8 cellular contexts compared by ENCODE assay signal in the genomic region with DNA sequence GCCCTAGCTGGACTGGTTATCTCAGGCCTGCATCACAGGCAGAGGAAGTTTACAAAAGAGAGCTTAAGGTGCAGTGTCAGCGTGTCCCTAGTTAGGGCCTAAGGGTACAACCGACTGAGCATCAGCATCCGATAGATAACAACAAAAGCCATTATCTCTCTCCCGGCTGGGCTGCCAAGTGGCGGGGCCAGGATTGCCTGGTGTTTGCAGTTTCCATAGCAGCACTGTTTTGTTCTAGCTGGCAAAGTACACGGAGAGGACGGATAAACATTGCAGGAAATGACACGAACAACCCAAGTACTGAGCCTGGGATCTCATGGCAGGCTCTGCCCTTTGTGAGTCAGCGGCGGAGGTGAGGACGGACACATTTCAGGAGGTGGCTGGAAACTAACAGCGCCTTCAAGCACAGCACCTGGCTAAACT.
A peak's percentile ranks its signal among the peaks of the same experiment; 100 is the strongest.
DNase-seq lines count a peak whose midpoint lies in the region; ATAC-seq, FAIRE-seq and TF ChIP-seq lines count a peak whose summit lies in the region.

No MANE protein-coding gene starts in this region.

- 0 out of 2 replicates have a peak, but pooled peaks cover 5% of the 10 kb centered on the region for H3K9me2 ChIP-seq in GM23338 (ENCODE audit: insufficient read depth)

- H3K4ac ChIP-seq in H1 (replicated peaks; ENCODE audit: insufficient read length, low read depth, low read length), result no peak overlapping the region

- no peak overlapping the region for H3K56ac ChIP-seq in H1 (replicated peaks; ENCODE audit: insufficient read length, low read depth, low read length)

- H3K4me3 Mint-ChIP-seq in GM23338, result no peak overlapping the region

- TF ChIP-seq CTCF in GM23338 (conservative IDR thresholded peaks at IDR 0.05; ENCODE audit: low read depth in 2 of 2) (no peak), H1 (IDR thresholded peaks at IDR 0.05; ENCODE audit: control extremely low read depth in 1 of 3, insufficient read depth in 1 of 3, low read depth in 1 of 3, low read length in 3 of 3) (no peak), upper lobe of left lung (IDR thresholded peaks at IDR 0.05) (no peak)

- H2BK120ac ChIP-seq in H1 (replicated peaks; ENCODE audit: low read depth, low read length), result no peak overlapping the region

- no peak overlapping the region for H4K5ac ChIP-seq in H1 (ENCODE audit: insufficient read length, low read depth, low read length)

- peaks cover 7% of the 10 kb centered on the region for H3K27me3 Mint-ChIP-seq in GM23338 (ENCODE audit: insufficient read depth, low read depth, poor library complexity)

- H3K79me2 ChIP-seq in GM23338 (replicated peaks; ENCODE audit: insufficient read depth), result no peaks in the 10 kb centered on the region
- no peaks in the 10 kb centered on the region for H3K79me2 ChIP-seq in H1 (ENCODE audit: control insufficient read depth in 1 of 2, insufficient read depth in 2 of 2, low read length in 2 of 2)

- H2AFZ ChIP-seq in GM23338 (peak overlapping the region; percentile 76), H1 (ENCODE audit: low read length) (0 out of 2 replicates have a peak overlapping the region, but pooled peaks have one; percentile 66)

- H3K27ac ChIP-seq in GM23338 (ENCODE audit: low read depth), result no peak overlapping the region
- H3K27ac ChIP-seq in H1 (ENCODE audit: low read depth, low read length), result no peak overlapping the region
- peak overlapping the region; percentile 76 to 89 (median 76) for H3K27ac ChIP-seq in upper lobe of left lung

- TF ChIP-seq POLR2A in H1 (IDR thresholded peaks at IDR 0.05; ENCODE audit: control extremely low read depth in 1 of 2, low read depth in 2 of 2, low read length in 2 of 2) (no peak), upper lobe of left lung (IDR thresholded peaks at IDR 0.05) (peak in 2 of 4 donors; percentile 21 to 32)

- no peak overlapping the region for H4K8ac ChIP-seq in H1 (ENCODE audit: extremely low read depth, insufficient read depth, low read length)

- H3K18ac ChIP-seq in H1 (ENCODE audit: extremely low read depth, low read length), result no peak overlapping the region

- H3K27me3 ChIP-seq in GM23338 (ENCODE audit: insufficient read depth) (no peaks in the 10 kb centered on the region), H1 (replicated peaks in 1 of 4; ENCODE audit: control insufficient read depth in 3 of 4, extremely low read depth in 1 of 4, insufficient read depth in 3 of 4, low read length in 3 of 4) (no peaks in the 10 kb centered on the region), upper lobe of left lung (no peaks in the 10 kb centered on the region)

- POLR2A ChIA-PET in H1 (lab: Charles Lee; ENCODE audit: partially characterized antibody), result interaction anchor here (0.9 kb wide), 1 partner anchor 22 kb away, joined by 3 read pairs; no protein-coding TSS in a partner anchor

- DNase-seq in GM23338 (ENCODE audit: low spot score) (peak; percentile 69), NCI-H774 (lab: John Stamatoyannopoulos, UW) (peak; percentile 84), H1 (ENCODE audit: low read depth in 1 of 2, low spot score in 2 of 2) (peak in 1 of 2 experiments; percentile 5), medulla oblongata (ENCODE audit: extremely low spot score) (peak; percentile 83), upper lobe of left lung (peak; percentile 50 to 78), GOT3 (lab: John Stamatoyannopoulos, UW) (no peak), AML-193 (lab: John Stamatoyannopoulos, UW) (no peak)

- H2BK12ac ChIP-seq in H1 (ENCODE audit: low read depth, low read length), result peak overlapping the region; percentile 78; the same call in 1 of the 2 replicates

- no peak overlapping the region for H3K4me3 ChIP-seq in GM23338
- no peak overlapping the region for H3K4me3 ChIP-seq in H1 (ENCODE audit: extremely low read depth in 1 of 4, insufficient read depth in 2 of 4, low read depth in 3 of 4, low read length in 4 of 4)
- no peak overlapping the region for H3K4me3 ChIP-seq in upper lobe of left lung

- peaks cover 16% of the 10 kb centered on the region for H3K4me1 ChIP-seq in GM23338 (ENCODE audit: insufficient read depth)
- peaks cover 0 to 6% (median 2%) of the 10 kb centered on the region in 4 experiments; a peak in 2 of 7 replicates for H3K4me1 ChIP-seq in H1 (replicated peaks in 1 of 4; ENCODE audit: control insufficient read depth in 3 of 4, insufficient read depth in 4 of 4, low read length in 3 of 4)
- peaks cover 28 to 31% (median 29%) of the 10 kb centered on the region in 4 donors for H3K4me1 ChIP-seq in upper lobe of left lung

- H3K36me3 ChIP-seq in GM23338 (ENCODE audit: insufficient read depth) (no peaks in the 10 kb centered on the region), H1 (ENCODE audit: control insufficient read depth in 2 of 4, insufficient read depth in 4 of 4, low read length in 3 of 4) (no peaks in the 10 kb centered on the region), upper lobe of left lung (no peaks in the 10 kb centered on the region)

- no peak for FAIRE-seq in H1 (lab: Jason Lieb, UNC)

- TF ChIP-seq EP300 in H1 (IDR thresholded peaks at IDR 0.05; ENCODE audit: borderline replicate concordance in 1 of 2, low read depth in 2 of 2, low read length in 2 of 2), result no peak
- TF ChIP-seq EP300 in upper lobe of left lung (IDR thresholded peaks at IDR 0.05), result peak; percentile 55 to 98 (median 86)

- H3K4me2 ChIP-seq in GM23338 (peak overlapping the region; percentile 11; the same call in 1 of the 2 replicates), H1 (ENCODE audit: insufficient read depth in 1 of 2, low read depth in 2 of 2, low read length in 2 of 2) (no peak overlapping the region)

- H4K91ac ChIP-seq in H1 (replicated peaks; ENCODE audit: insufficient read length, low read length), result no peak overlapping the region

- CTCF ChIA-PET in H1 (lab: Charles Lee; ENCODE audit: partially characterized antibody), result interaction anchor here (0.6 to 5.5 kb wide), 5 partner anchors 8 to 40 kb away, joined by 3 to 18 read pairs (median 3); no protein-coding TSS in a partner anchor

- H3K9me3 ChIP-seq in H1 (ENCODE audit: insufficient read depth in 2 of 2, low read depth in 1 of 2, low read length in 1 of 2), result no peaks in the 10 kb centered on the region
- no peaks in the 10 kb centered on the region for H3K9me3 ChIP-seq in upper lobe of left lung

- H3K14ac ChIP-seq in H1 (ENCODE audit: insufficient read length), result no peak overlapping the region

- no peak overlapping the region for H2BK20ac ChIP-seq in H1 (ENCODE audit: low read length)

- TF ChIP-seq RAD21 in H1 (IDR thresholded peaks at IDR 0.05 in 1 of 2, conservative IDR thresholded peaks at IDR 0.05 in 1 of 2; ENCODE audit: low read depth in 2 of 2, low read length in 2 of 2), result no peak

- no peak overlapping the region for H2BK15ac ChIP-seq in H1 (ENCODE audit: low read length)

- no peak overlapping the region for H3K23ac ChIP-seq in H1 (ENCODE audit: insufficient read length)

- no peaks in the 10 kb centered on the region for H3K9me3 Mint-ChIP-seq in GM23338

- H4K20me1 ChIP-seq in GM23338 (replicated peaks; ENCODE audit: insufficient read depth) (no peaks in the 10 kb centered on the region), H1 (replicated peaks in 1 of 2; ENCODE audit: control insufficient read depth in 1 of 2, insufficient read depth in 2 of 2, low read length in 2 of 2) (no peaks in the 10 kb centered on the region)

- no peaks in the 10 kb centered on the region for H3F3A ChIP-seq in GM23338 (replicated peaks; ENCODE audit: low read depth)

- ATAC-seq in GM23338, result peak; percentile 85
- peak; percentile 93 to 95 for ATAC-seq in upper lobe of left lung (ENCODE audit: low FRiP score in 2 of 2)
- ATAC-seq in HG03280 (IDR thresholded peaks at IDR 0.05; ENCODE audit: unreplicated experiment), result no peak

- H2BK5ac ChIP-seq in H1 (ENCODE audit: low read depth, low read length), result no peak overlapping the region

- H3K23me2 ChIP-seq in H1 (ENCODE audit: low read depth, low read length), result no peaks in the 10 kb centered on the region

- WGBS in H1 (ENCODE audit: extremely low coverage in 1 of 2, insufficient coverage in 1 of 2, insufficient read length in 1 of 2, insufficient replicate concordance in 2 of 2, low coverage in 1 of 2, low lambda C conversion rate in 2 of 2, missing lambda C conversion rate in 1 of 2), 2 experiments, result 72% methylated on average over 12 of the region's 12 CpGs; no CpG with 5 or more reads in 1 of the 2 experiments
- 22 to 34% methylated on average over 7 to 12 of the region's 12 CpGs for WGBS in upper lobe of left lung, 2 donors

- peaks cover 25% of the 10 kb centered on the region for H3K4me1 Mint-ChIP-seq in GM23338

- no peak overlapping the region for H2AK5ac ChIP-seq in H1 (ENCODE audit: low read depth, low read length)

- H3K36me3 Mint-ChIP-seq in GM23338 (ENCODE audit: low read depth), result no peaks in the 10 kb centered on the region

- H3K79me1 ChIP-seq in H1 (ENCODE audit: low read depth, low read length), result no peaks in the 10 kb centered on the region

- H3K9ac ChIP-seq in H1 (replicated peaks in 1 of 4; ENCODE audit: extremely low read depth in 1 of 4, low read depth in 3 of 4, low read length in 3 of 4), result no peak overlapping the region

- H3K27ac Mint-ChIP-seq in GM23338, result peak overlapping the region; percentile 46; the same call in 1 of the 2 replicates

TF ChIP-seq in GM23338, 12 proteins besides CTCF, POLR2A, EP300 and RAD21 (continues in another document):
- TF ChIP-seq, protein P1, sequence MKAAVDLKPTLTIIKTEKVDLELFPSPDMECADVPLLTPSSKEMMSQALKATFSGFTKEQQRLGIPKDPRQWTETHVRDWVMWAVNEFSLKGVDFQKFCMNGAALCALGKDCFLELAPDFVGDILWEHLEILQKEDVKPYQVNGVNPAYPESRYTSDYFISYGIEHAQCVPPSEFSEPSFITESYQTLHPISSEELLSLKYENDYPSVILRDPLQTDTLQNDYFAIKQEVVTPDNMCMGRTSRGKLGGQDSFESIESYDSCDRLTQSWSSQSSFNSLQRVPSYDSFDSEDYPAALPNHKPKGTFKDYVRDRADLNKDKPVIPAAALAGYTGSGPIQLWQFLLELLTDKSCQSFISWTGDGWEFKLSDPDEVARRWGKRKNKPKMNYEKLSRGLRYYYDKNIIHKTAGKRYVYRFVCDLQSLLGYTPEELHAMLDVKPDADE (IDR thresholded peaks at IDR 0.05), result no peak

TF ChIP-seq in H1, 55 proteins besides CTCF, POLR2A, EP300 and RAD21:
- TF ChIP-seq TAF1 (IDR thresholded peaks at IDR 0.05; ENCODE audit: low read depth, low read length) (0 out of 2 replicates have a peak, but pooled peaks have one; percentile 28), SUZ12 (IDR thresholded peaks at IDR 0.05; ENCODE audit: low read length) (no peak), CHD2 (IDR thresholded peaks at IDR 0.05; ENCODE audit: low read length) (no peak), KDM1A (IDR thresholded peaks at IDR 0.05; ENCODE audit: borderline replicate concordance, low read length) (no peak), TAF7 (optimal IDR thresholded peaks at IDR 0.05; ENCODE audit: borderline replicate concordance, low read depth, low read length) (no peak)
- TF ChIP-seq, protein P2, sequence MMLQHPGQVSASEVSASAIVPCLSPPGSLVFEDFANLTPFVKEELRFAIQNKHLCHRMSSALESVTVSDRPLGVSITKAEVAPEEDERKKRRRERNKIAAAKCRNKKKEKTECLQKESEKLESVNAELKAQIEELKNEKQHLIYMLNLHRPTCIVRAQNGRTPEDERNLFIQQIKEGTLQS (IDR thresholded peaks at IDR 0.05; ENCODE audit: insufficient read depth, low read depth, low read length), result no peak

Comparison
In these comparisons a context has a peak if more than half of its experiments do, and no peak if none do; other contexts are left out.
1. DNase-seq: peak in GM23338 (single experiment), NCI-H774 (single experiment), medulla oblongata (single experiment) and upper lobe of left lung (2 of 2); none in GOT3 (single experiment) and AML-193 (0 of 2).
2. H3K27ac ChIP-seq: peak in upper lobe of left lung (4 of 4); none in GM23338 (single experiment) and H1 (single experiment).